Comparison of ENCODE assay signal across 10 cellular contexts in genomic region chr13:45466359-45466758, GRCh38. TPM values are rescaled to one million over a fixed set of nuclear protein-coding genes. Genes with fewer than 3 reads are reported as not detected.
DNase-seq lines count a peak whose midpoint lies in the region; ATAC-seq and TF ChIP-seq lines count a peak whose summit lies in the region.
"Had no signal": no experiment of that assay in that cellular context is flagged by ENCODE, and none has a peak within 500 bp of the region (broad histone marks: within the 10 kb centered on the region; RNA-seq: fewer than 3 reads in every experiment).

No MANE protein-coding gene starts in this region.

- H3K4me3 ChIP-seq in hepatocyte, result no peak overlapping the region

- H3K4me1 Mint-ChIP-seq in activated T-cell treated with anti-CD3 and anti-CD28 coated beads, Interleukin-2, amount 50 U/mL, for 4 hours (ENCODE audit: low read depth), result peaks cover 67% of the 10 kb centered on the region
- H3K4me1 Mint-ChIP-seq in activated CD4-positive, alpha-beta memory T cell treated with anti-CD3 and anti-CD28 coated beads for 36 hours (ENCODE audit: low read depth), result peaks cover 53% of the 10 kb centered on the region
- H3K4me1 Mint-ChIP-seq in stimulated activated naive B cell treated with anti-CD40 and anti-IgM and Interleukin-4, amounts not matched to agents 10 μg/mL and 1 μg/mL and 100 μg/mL, for 72 hours, result peaks cover 23 to 54% of the 10 kb centered on the region in 2 donors

- H3K4me2 ChIP-seq in hepatocyte, result peak overlapping the region; percentile 86

- no peaks in the 10 kb centered on the region for H3K9me3 ChIP-seq in hepatocyte (ENCODE audit: low read depth)

- H3K79me2 ChIP-seq in hepatocyte, result peaks cover 61% of the 10 kb centered on the region

- intact Hi-C loops in activated CD4-positive, alpha-beta memory T cell treated with anti-CD3 and anti-CD28 coated beads for 36 hours (cut with micrococcal nuclease), result loop anchor here (5.0 to 10.0 kb wide), 2 partner anchors 48 to 716 kb away; partner anchors contain the start of gene LCP1

- no peaks in the 10 kb centered on the region for H3K9me2 ChIP-seq in hepatocyte (replicated peaks; ENCODE audit: insufficient read depth)

- H3K27me3 ChIP-seq in hepatocyte, result no peaks in the 10 kb centered on the region
- H3K27me3 ChIP-seq: foreskin keratinocyte had no signal

- ATAC-seq in activated T-cell treated with anti-CD3 and anti-CD28 coated beads, Interleukin-2, amount 50 U/mL, for 4 hours, result no peak
- ATAC-seq in stimulated activated naive B cell treated with anti-CD40 and anti-IgM and Interleukin-4, amounts not matched to agents 10 μg/mL and 1 μg/mL and 100 μg/mL, for 72 hours (replicated peaks), result no peak
- no peak for ATAC-seq in GM18517 (IDR thresholded peaks at IDR 0.05; ENCODE audit: unreplicated experiment)
- ATAC-seq in GM21576 (IDR thresholded peaks at IDR 0.05; ENCODE audit: unreplicated experiment), result no peak
- ATAC-seq: foreskin keratinocyte had no signal

- 96% methylated on average over 4 of the region's 4 CpGs for WGBS in hepatocyte (ENCODE audit: low lambda C conversion rate, missing lambda C conversion rate)

- CTCF ChIA-PET in activated CD4-positive, alpha-beta memory T cell treated with anti-CD3 and anti-CD28 coated beads for 36 hours (lab: Charles Lee), result no interaction called here

- H3K9me3 Mint-ChIP-seq in activated T-cell treated with anti-CD3 and anti-CD28 coated beads, Interleukin-2, amount 50 U/mL, for 4 hours, result no peaks in the 10 kb centered on the region
- no peaks in the 10 kb centered on the region for H3K9me3 Mint-ChIP-seq in activated CD4-positive, alpha-beta memory T cell treated with anti-CD3 and anti-CD28 coated beads for 36 hours
- H3K9me3 Mint-ChIP-seq in stimulated activated naive B cell treated with anti-CD40 and anti-IgM and Interleukin-4, amounts not matched to agents 10 μg/mL and 1 μg/mL and 100 μg/mL, for 72 hours, result no peaks in the 10 kb centered on the region

- no peak overlapping the region for H2AFZ ChIP-seq in hepatocyte

- H3K27ac Mint-ChIP-seq in activated CD4-positive, alpha-beta memory T cell treated with anti-CD3 and anti-CD28 coated beads for 36 hours, result peak overlapping the region; percentile 61
- H3K27ac Mint-ChIP-seq in stimulated activated naive B cell treated with anti-CD40 and anti-IgM and Interleukin-4, amounts not matched to agents 10 μg/mL and 1 μg/mL and 100 μg/mL, for 72 hours, result peak overlapping the region; percentile 81

- peaks cover 25% of the 10 kb centered on the region for H3K4me1 ChIP-seq in hepatocyte (ENCODE audit: insufficient read depth)

- H4K20me1 ChIP-seq in hepatocyte (ENCODE audit: insufficient read depth, poor library complexity, severe bottlenecking), result peaks cover 60% of the 10 kb centered on the region

- POLR2A ChIA-PET in activated CD4-positive, alpha-beta memory T cell treated with anti-CD3 and anti-CD28 coated beads for 36 hours (lab: Charles Lee), result no interaction called here

- peak overlapping the region; percentile 93 for H3K4me3 Mint-ChIP-seq in activated T-cell treated with anti-CD3 and anti-CD28 coated beads, Interleukin-2, amount 50 U/mL, for 4 hours
- H3K4me3 Mint-ChIP-seq in activated CD4-positive, alpha-beta memory T cell treated with anti-CD3 and anti-CD28 coated beads for 36 hours, result peak overlapping the region; percentile 63
- H3K4me3 Mint-ChIP-seq in stimulated activated naive B cell treated with anti-CD40 and anti-IgM and Interleukin-4, amounts not matched to agents 10 μg/mL and 1 μg/mL and 100 μg/mL, for 72 hours, result peak overlapping the region; percentile 92 to 97

- no peaks in the 10 kb centered on the region for H3K36me3 ChIP-seq in hepatocyte (replicated peaks; ENCODE audit: insufficient read depth, low read depth)

- no peak overlapping the region for H3K27ac ChIP-seq in hepatocyte

- H3K36me3 Mint-ChIP-seq in activated T-cell treated with anti-CD3 and anti-CD28 coated beads, Interleukin-2, amount 50 U/mL, for 4 hours (ENCODE audit: insufficient read depth), result peaks cover 14% of the 10 kb centered on the region
- H3K36me3 Mint-ChIP-seq in activated CD4-positive, alpha-beta memory T cell treated with anti-CD3 and anti-CD28 coated beads for 36 hours, result peaks cover 1% of the 10 kb centered on the region
- peaks cover 1 to 18% of the 10 kb centered on the region in 2 donors for H3K36me3 Mint-ChIP-seq in stimulated activated naive B cell treated with anti-CD40 and anti-IgM and Interleukin-4, amounts not matched to agents 10 μg/mL and 1 μg/mL and 100 μg/mL, for 72 hours

- no peaks in the 10 kb centered on the region for H3K27me3 Mint-ChIP-seq in activated T-cell treated with anti-CD3 and anti-CD28 coated beads, Interleukin-2, amount 50 U/mL, for 4 hours (ENCODE audit: low read depth)
- H3K27me3 Mint-ChIP-seq in activated CD4-positive, alpha-beta memory T cell treated with anti-CD3 and anti-CD28 coated beads for 36 hours, result no peaks in the 10 kb centered on the region
- no peaks in the 10 kb centered on the region for H3K27me3 Mint-ChIP-seq in stimulated activated naive B cell treated with anti-CD40 and anti-IgM and Interleukin-4, amounts not matched to agents 10 μg/mL and 1 μg/mL and 100 μg/mL, for 72 hours

- no peak for DNase-seq in activated T-cell treated with anti-CD3 and anti-CD28 coated beads, Interleukin-2, amount 50 U/mL, for 4 hours
- no peak for DNase-seq in activated T-cell treated with anti-CD3 and anti-CD28 coated beads, Interleukin-2, amount 50 U/mL, for 1 hour
- DNase-seq in activated CD4-positive, alpha-beta memory T cell treated with anti-CD3 and anti-CD28 coated beads for 36 hours, result no peak
- DNase-seq in hepatocyte (ENCODE audit: low spot score) (no peak), NCI-H2227 treated with DMSO at 0.1 percent for 48 hours (lab: John Stamatoyannopoulos, UW) (no peak)
- DNase-seq in stimulated activated naive B cell treated with anti-CD40 and anti-IgM and Interleukin-4, amounts not matched to agents 10 μg/mL and 1 μg/mL and 100 μg/mL, for 72 hours, result no peak
- DNase-seq: foreskin keratinocyte, NCI-H226 had no signal

- TF ChIP-seq CTCF in hepatocyte (IDR thresholded peaks at IDR 0.05; ENCODE audit: poor library complexity), result no peak

RNA-seq across cellular contexts. Expression of gene COG3, which starts 1.6 kb away (rescaled TPM):
- 10 to 100 TPM; 21.7 to 23.6 (median 22.0) TPM for total RNA-seq in activated T-cell treated with anti-CD3 and anti-CD28 coated beads, Interleukin-2, amount 50 U/mL, for 4 hours
- total RNA-seq in activated CD4-positive, alpha-beta memory T cell treated with anti-CD3 and anti-CD28 coated beads for 36 hours, result 10 to 100 TPM; 19.5 to 20.5 TPM
- total RNA-seq in hepatocyte, result 31.7 and 36.1 TPM in 2 replicates
- 19.9 and 27.3 TPM in 2 replicates for polyA plus RNA-seq in hepatocyte

RNA-seq across cellular contexts. Expression of gene SLC25A30, which starts 48.2 kb away (rescaled TPM):
- 10 to 100 TPM; 16.2 to 25.4 (median 22.6) TPM for total RNA-seq in activated T-cell treated with anti-CD3 and anti-CD28 coated beads, Interleukin-2, amount 50 U/mL, for 4 hours
- total RNA-seq in activated CD4-positive, alpha-beta memory T cell treated with anti-CD3 and anti-CD28 coated beads for 36 hours, result 10 to 100 TPM; 14.6 to 15.3 TPM
- total RNA-seq in hepatocyte, result 13.3 and 15.7 TPM in 2 replicates
- 2.8 and 4.3 TPM in 2 replicates for polyA plus RNA-seq in hepatocyte
